In the genomic region with DNA sequence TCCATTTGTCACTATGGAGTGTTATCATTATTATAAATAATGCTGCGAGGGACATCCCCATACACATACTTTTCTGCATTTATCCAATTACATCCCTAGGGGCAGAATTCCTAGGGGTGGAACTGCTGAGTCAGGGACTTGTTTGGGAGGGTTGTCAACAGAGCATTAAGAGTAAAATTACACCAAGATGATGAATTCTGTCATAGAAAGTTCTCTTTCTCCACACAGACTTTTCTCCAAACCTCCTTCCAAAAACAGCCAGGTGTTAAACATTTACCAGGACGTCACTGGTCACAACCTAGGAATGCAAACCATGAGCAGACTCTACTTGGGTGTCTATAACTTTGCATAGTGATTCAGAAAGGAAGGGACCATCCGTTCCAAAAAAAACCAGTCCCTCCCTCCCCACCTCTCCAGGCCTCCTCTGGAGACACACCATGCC, we compare ENCODE assay signal across 15 cellular contexts. TPM values are rescaled to one million over a fixed set of nuclear protein-coding genes. Genes with fewer than 3 reads are reported as not detected.
DNase-seq lines count a peak whose midpoint lies in the region; ATAC-seq and TF ChIP-seq lines count a peak whose summit lies in the region.
"Had no signal": no experiment of that assay in that cellular context is flagged by ENCODE, and none has a peak within 500 bp of the region (broad histone marks: within the 10 kb centered on the region; RNA-seq: fewer than 3 reads in every experiment).

No MANE protein-coding gene starts in this region.

- no peak overlapping the region for H3K4me3 ChIP-seq in NB4 (ENCODE audit: low read depth, low read length)
- no peak overlapping the region for H3K4me3 ChIP-seq in retinal pigment epithelial cell (ENCODE audit: low read length)
- H3K4me3 ChIP-seq: BLaER1, HAP-1, psoas muscle, suprapubic skin had no signal

- no peak for TF ChIP-seq CTCF in NB4 (IDR thresholded peaks at IDR 0.05; ENCODE audit: low read depth, low read length)
- TF ChIP-seq CTCF in endothelial cell (IDR thresholded peaks at IDR 0.05; ENCODE audit: unreplicated experiment): no peak
- peak; percentile 15 for TF ChIP-seq CTCF in retinal pigment epithelial cell (conservative IDR thresholded peaks at IDR 0.05; ENCODE audit: low read depth, low read length)

- CTCF ChIA-PET in activated naive CD4-positive, alpha-beta T cell treated with anti-CD3 and anti-CD28 coated beads for 36 hours (lab: Charles Lee): no interaction called here

- ATAC-seq in GM19397 (IDR thresholded peaks at IDR 0.05; ENCODE audit: unreplicated experiment): no peak
- ATAC-seq in HG03095 (IDR thresholded peaks at IDR 0.05; ENCODE audit: unreplicated experiment): no peak
- ATAC-seq: activated T-cell treated with anti-CD3 and anti-CD28 coated beads, Interleukin-2, amount 50 U/mL, for 4 hours; psoas muscle had no signal

- no peak overlapping the region for H3K4me3 Mint-ChIP-seq in activated naive CD4-positive, alpha-beta T cell treated with anti-CD3 and anti-CD28 coated beads for 36 hours
- peak overlapping the region; percentile 42 for H3K4me3 Mint-ChIP-seq in endothelial cell (ENCODE audit: unreplicated experiment)
- H3K4me3 Mint-ChIP-seq: activated T-cell treated with anti-CD3 and anti-CD28 coated beads, Interleukin-2, amount 50 U/mL, for 4 hours had no signal

- no peak for TF ChIP-seq POLR2A in NB4 (IDR thresholded peaks at IDR 0.05; ENCODE audit: extremely low read depth, insufficient read length)

- DNase-seq in activated naive CD4-positive, alpha-beta T cell treated with anti-CD3 and anti-CD28 coated beads for 36 hours: no peak
- no peak for DNase-seq in activated naive CD4-positive, alpha-beta T cell (lab: John Stamatoyannopoulos, UW)
- DNase-seq in NB4 (ENCODE audit: low read depth) (peak; percentile 34), endothelial cell (ENCODE audit: low spot score) (no peak), retinal pigment epithelial cell (ENCODE audit: low read depth) (no peak), HUDEP-2 (lab: John Stamatoyannopoulos, UW; ENCODE audit: unreplicated experiment in 76 of 76) (no peak)
- DNase-seq: activated T-cell treated with anti-CD3 and anti-CD28 coated beads, Interleukin-2, amount 50 U/mL, for 4 hours; cerebellar nuclear complex; NCI-H2171 treated with DMSO at 0.1 percent for 48 hours; psoas muscle had no signal

- no peaks in the 10 kb centered on the region for H3K27me3 Mint-ChIP-seq in activated naive CD4-positive, alpha-beta T cell treated with anti-CD3 and anti-CD28 coated beads for 36 hours (ENCODE audit: low read depth)
- peaks cover 19% of the 10 kb centered on the region for H3K27me3 Mint-ChIP-seq in endothelial cell (ENCODE audit: unreplicated experiment)

- peaks cover 16% of the 10 kb centered on the region for H3K36me3 Mint-ChIP-seq in activated naive CD4-positive, alpha-beta T cell treated with anti-CD3 and anti-CD28 coated beads for 36 hours (ENCODE audit: low read depth)
- H3K36me3 Mint-ChIP-seq in endothelial cell (ENCODE audit: low read depth, unreplicated experiment): peaks cover 64% of the 10 kb centered on the region

- peak overlapping the region; percentile 59 for H3K27ac Mint-ChIP-seq in activated naive CD4-positive, alpha-beta T cell treated with anti-CD3 and anti-CD28 coated beads for 36 hours
- H3K27ac Mint-ChIP-seq in endothelial cell (ENCODE audit: unreplicated experiment): peak overlapping the region; percentile 64

- H3K9me3 Mint-ChIP-seq in activated naive CD4-positive, alpha-beta T cell treated with anti-CD3 and anti-CD28 coated beads for 36 hours: no peaks in the 10 kb centered on the region
- no peaks in the 10 kb centered on the region for H3K9me3 Mint-ChIP-seq in endothelial cell (ENCODE audit: unreplicated experiment)
- H3K9me3 Mint-ChIP-seq: activated T-cell treated with anti-CD3 and anti-CD28 coated beads, Interleukin-2, amount 50 U/mL, for 4 hours had no signal

- intact Hi-C loops in activated naive CD4-positive, alpha-beta T cell treated with anti-CD3 and anti-CD28 coated beads for 36 hours (cut with micrococcal nuclease): no loop called here

- H3K4me1 Mint-ChIP-seq in activated naive CD4-positive, alpha-beta T cell treated with anti-CD3 and anti-CD28 coated beads for 36 hours (ENCODE audit: low read depth): peaks cover 66% of the 10 kb centered on the region
- H3K4me1 Mint-ChIP-seq in endothelial cell (ENCODE audit: unreplicated experiment): peaks cover 75% of the 10 kb centered on the region

RNA-seq across cellular contexts. Expression of a gene that starts 6.2 kb away (rescaled TPM):
- 10 to 100 TPM; 26.7 to 27.9 TPM for total RNA-seq in activated naive CD4-positive, alpha-beta T cell treated with anti-CD3 and anti-CD28 coated beads for 36 hours
- 229 TPM for total RNA-seq in endothelial cell (ENCODE audit: unreplicated experiment)
